In genomic region chr2:47636596-47636995, GRCh38 we compare ENCODE assay signal across 24 cellular contexts.
A peak's percentile ranks its signal among the peaks of the same experiment; 100 is the strongest.
DNase-seq lines count a peak whose midpoint lies in the region; ATAC-seq and TF ChIP-seq lines count a peak whose summit lies in the region.
"Had no signal": no experiment of that assay in that cellular context is flagged by ENCODE, and none has a peak within 500 bp of the region (broad histone marks: within the 10 kb centered on the region; RNA-seq: fewer than 3 reads in every experiment).

No MANE protein-coding gene starts in this region.

- TF ChIP-seq POLR2A in esophagus muscularis mucosa (IDR thresholded peaks at IDR 0.05; ENCODE audit: low read depth) = no peak

- no peak overlapping the region for H4K5ac ChIP-seq in H9 (ENCODE audit: insufficient read length, low read depth, low read length)

- H2AFZ ChIP-seq in H9 (ENCODE audit: low read length) = no peak overlapping the region
- H2AFZ ChIP-seq: PC-9 had no signal

- H3T11ph ChIP-seq in H9 (ENCODE audit: low read length) = no peak overlapping the region

- H3K9ac ChIP-seq in H9 (ENCODE audit: extremely low read depth, insufficient read length, low read length) = no peak overlapping the region
- H3K9ac ChIP-seq: BLaER1 had no signal

- no peak overlapping the region; a peak in 1 of 5 replicates for H3K4me3 Mint-ChIP-seq in H9
- H3K4me3 Mint-ChIP-seq: CD8-positive, alpha-beta T cell; IgD-negative memory B cell had no signal

- no peak overlapping the region for H4K8ac ChIP-seq in H9 (replicated peaks; ENCODE audit: insufficient read length, low read depth, low read length)

- H3K79me1 ChIP-seq in H9 (ENCODE audit: insufficient read depth, low read depth, low read length, poor library complexity, severe bottlenecking) = no peaks in the 10 kb centered on the region

- H3K4me3 ChIP-seq in AG10803 (ENCODE audit: low read length) = no peak overlapping the region
- H3K4me3 ChIP-seq in esophagus muscularis mucosa = no peak overlapping the region
- H3K4me3 ChIP-seq: BLaER1, MG63, PC-9 had no signal

- H3K4me1 ChIP-seq in H9 (ENCODE audit: insufficient read depth, low read length) = peaks cover 11% of the 10 kb centered on the region; the same call in 1 of the 2 replicates
- peaks cover 0 to 27% (median 25%) of the 10 kb centered on the region in 4 donors for H3K4me1 ChIP-seq in esophagus muscularis mucosa

- H3K36me3 Mint-ChIP-seq in H9 (ENCODE audit: insufficient read depth in 1 of 3, low read depth in 3 of 3) = peaks cover 3 to 8% (median 6%) of the 10 kb centered on the region in 3 experiments; a peak in 5 of 7 replicates
- H3K36me3 Mint-ChIP-seq: CD8-positive, alpha-beta T cell; IgD-negative memory B cell had no signal

- H3K9me3 Mint-ChIP-seq in H9 = peaks cover 6 to 7% of the 10 kb centered on the region in 2 experiments; a peak in 4 of 5 replicates

- intact Hi-C loops in esophagus muscularis mucosa (cut with DNase I) = no loop called here

- H2BK15ac ChIP-seq in H9 (ENCODE audit: low read depth, low read length) = no peak overlapping the region

- H3K23me2 ChIP-seq in H9 (ENCODE audit: insufficient read length, low read depth, low read length, poor library complexity, severe bottlenecking) = no peaks in the 10 kb centered on the region

- H3K4me2 ChIP-seq in H9 (ENCODE audit: insufficient read depth, insufficient read length, low read length) = peak overlapping the region; percentile 47
- H3K4me2 ChIP-seq: BLaER1, PC-9 had no signal

- no CpG with 5 or more reads among the region's 7 CpGs for WGBS in H9 (ENCODE audit: extremely low coverage, insufficient read length, low lambda C conversion rate)
- WGBS in esophagus muscularis mucosa = 40% methylated on average over 7 of the region's 7 CpGs

- H3K18ac ChIP-seq in H9 (ENCODE audit: insufficient read length, low read depth, low read length) = no peak overlapping the region

- H3K27ac ChIP-seq in H9 (ENCODE audit: insufficient read length, low read depth, low read length) (no peak overlapping the region), esophagus muscularis mucosa (replicated peaks in 1 of 4) (peak overlapping the region in 3 of 4 donors; percentile 9 to 61 (median 48))
- H3K27ac ChIP-seq: BLaER1, PC-9, RWPE1 had no signal

- H2BK120ac ChIP-seq in H9 (ENCODE audit: low read depth, low read length, poor library complexity, severe bottlenecking) = no peak overlapping the region

- H2AK5ac ChIP-seq in H9 (ENCODE audit: insufficient read length, low read length) = no peak overlapping the region

- TF ChIP-seq EP300 in esophagus muscularis mucosa (IDR thresholded peaks at IDR 0.05) = no peak

- DNase-seq in AG10803 (ENCODE audit: low read depth) = peak; percentile 63
- DNase-seq in H9 = no peak
- DNase-seq in esophagus muscularis mucosa (ENCODE audit: extremely low spot score) = no peak
- peak; percentile 16 for DNase-seq in islet precursor cell
- DNase-seq in NCI-H748 (lab: John Stamatoyannopoulos, UW; ENCODE audit: unreplicated experiment) = no peak
- DNase-seq in stimulated activated naive CD4-positive, alpha-beta T cell treated with Interleukin-2 at 50 U/mL for 16 hours (lab: John Stamatoyannopoulos, UW) = no peak
- DNase-seq in LoVo (ENCODE audit: low spot score) = no peak
- DNase-seq: Calu3; CD8-positive, alpha-beta T cell; EL; Karpas-422; MG63; NCI-H1048; NCI-H1436; NCI-H1930; NCI-H226; NCI-H524; PC-9; SIG-M5 had no signal

- H3K27me3 Mint-ChIP-seq in H9 (ENCODE audit: low read depth) = no peaks in the 10 kb centered on the region
- H3K27me3 Mint-ChIP-seq: IgD-negative memory B cell had no signal

- H2BK5ac ChIP-seq in H9 (ENCODE audit: insufficient read length, low read length) = no peak overlapping the region

- H3K14ac ChIP-seq in H9 (ENCODE audit: insufficient read depth, low read length) = no peak overlapping the region

- no peaks in the 10 kb centered on the region for H3K27me3 ChIP-seq in H9 (ENCODE audit: insufficient read depth, low read length)
- no peaks in the 10 kb centered on the region for H3K27me3 ChIP-seq in esophagus muscularis mucosa
- H3K27me3 ChIP-seq: BLaER1, MG63 had no signal

- H3K9me3 ChIP-seq in H9 (ENCODE audit: control insufficient read depth, low read depth, low read length) (no peaks in the 10 kb centered on the region), esophagus muscularis mucosa (no peaks in the 10 kb centered on the region)
- H3K9me3 ChIP-seq: BLaER1, MG63 had no signal

- H3K4me1 Mint-ChIP-seq in H9 = peaks cover 43 to 56% of the 10 kb centered on the region in 2 experiments

- no peak overlapping the region for H3K56ac ChIP-seq in H9 (ENCODE audit: insufficient read length, low read depth, low read length)

- no peak for ATAC-seq in GM19035 (IDR thresholded peaks at IDR 0.05; ENCODE audit: unreplicated experiment)
- ATAC-seq: CD8-positive, alpha-beta T cell; SK-N-SH treated with all-trans-retinoic acid at 6 μM for 48 hours had no signal

- no peak overlapping the region for H2BK12ac ChIP-seq in H9 (ENCODE audit: insufficient read length, low read depth, low read length)

- no peaks in the 10 kb centered on the region for H4K20me1 ChIP-seq in H9 (ENCODE audit: control insufficient read depth, insufficient read depth, insufficient read length)
- H4K20me1 ChIP-seq: BLaER1 had no signal

- H4K91ac ChIP-seq in H9 (ENCODE audit: insufficient read length, low read depth, low read length) = no peak overlapping the region

- peak overlapping the region in 2 of 3 experiments; percentile 37 to 40; a peak in 2 of 7 replicates for H3K27ac Mint-ChIP-seq in H9
- H3K27ac Mint-ChIP-seq: CD8-positive, alpha-beta T cell; IgD-negative memory B cell had no signal

- no peaks in the 10 kb centered on the region for H3K36me3 ChIP-seq in esophagus muscularis mucosa
- H3K36me3 ChIP-seq: BLaER1, MG63 had no signal

- no peaks in the 10 kb centered on the region for H3K79me2 ChIP-seq in H9 (ENCODE audit: insufficient read depth, low read length)

- no peak overlapping the region for H3K23ac ChIP-seq in H9 (ENCODE audit: insufficient read length, low read depth, low read length)

- TF ChIP-seq CTCF in AG10803 (conservative IDR thresholded peaks at IDR 0.05; ENCODE audit: low read length) = no peak
- no peak for TF ChIP-seq CTCF in H9 (conservative IDR thresholded peaks at IDR 0.05)
- no peak for TF ChIP-seq CTCF in esophagus muscularis mucosa (IDR thresholded peaks at IDR 0.05)

- H3K4ac ChIP-seq in H9 (ENCODE audit: low read depth, low read length) = no peak overlapping the region

- no peak overlapping the region for H2BK20ac ChIP-seq in H9 (ENCODE audit: low read depth, low read length, poor library complexity, severe bottlenecking)

Comparison
In these comparisons a context has a peak if more than half of its experiments do, and no peak if none do; other contexts are left out.
1. DNase-seq: peak in AG10803 (single experiment) and islet precursor cell (single experiment); none in H9 (single experiment), esophagus muscularis mucosa (single experiment), NCI-H748 (single experiment), stimulated activated naive CD4-positive, alpha-beta T cell treated with Interleukin-2 at 50 U/mL for 16 hours (single experiment) and LoVo (single experiment).